ENCODE assay signal across 8 cellular contexts in genomic region chr9:83981126-83981871, GRCh38. TPM values are rescaled to one million over a fixed set of nuclear protein-coding genes. Genes with fewer than 3 reads are reported as not detected.
DNase-seq lines count a peak whose midpoint lies in the region; ATAC-seq, FAIRE-seq and TF ChIP-seq lines count a peak whose summit lies in the region.

No MANE protein-coding gene starts in this region.

- BruUV-seq in K562 (replicated peaks; lab: Mats Ljungman, UMichigan) = TSS peak; percentile 72

- H3K27me3 ChIP-seq in HAP-1 (ENCODE audit: low read depth) = no peaks in the 10 kb centered on the region
- no peaks in the 10 kb centered on the region for H3K27me3 ChIP-seq in NT2/D1 (ENCODE audit: insufficient read depth, insufficient read length)
- H3K27me3 ChIP-seq in K562 (ENCODE audit: control insufficient read depth in 2 of 2, insufficient read depth in 2 of 2, low read length in 2 of 2) = no peaks in the 10 kb centered on the region
- H3K27me3 ChIP-seq in small intestine (ENCODE audit: control insufficient read depth in 2 of 2, insufficient read depth in 2 of 2, low read length in 2 of 2) = no peaks in the 10 kb centered on the region

- H3K79me2 ChIP-seq in K562 (ENCODE audit: control insufficient read depth, insufficient read depth, low read length) = peaks cover 96% of the 10 kb centered on the region

- CTCF ChIA-PET in K562 (lab: Yijun Ruan, JAX; ENCODE audit: low intra/inter-chr PET ratio) = interaction anchor here (0.5 kb wide), 1 partner anchor 20 kb away, joined by 4 read pairs; no protein-coding TSS in a partner anchor

- H3K4me2 ChIP-seq in K562 (ENCODE audit: insufficient read depth, low read length) = peak overlapping the region; percentile 94

- H3K4me3 ChIP-seq in HAP-1 (peak overlapping the region; percentile 98), NT2/D1 (ENCODE audit: insufficient read length, low read depth) (peak overlapping the region; percentile 100), K562 (peak overlapping the region; percentile 74), iPS-18c (ENCODE audit: insufficient read depth, low read depth, low read length) (peak overlapping the region; percentile 99), small intestine (ENCODE audit: low read depth in 1 of 2, low read length in 2 of 2) (peak overlapping the region; percentile 80 to 88)

- H3K36me3 ChIP-seq in HAP-1 (replicated peaks) = peaks cover 39% of the 10 kb centered on the region
- H3K36me3 ChIP-seq in NT2/D1 (ENCODE audit: insufficient read depth, insufficient read length, low read length) = peaks cover 35% of the 10 kb centered on the region
- peaks cover 30% of the 10 kb centered on the region for H3K36me3 ChIP-seq in K562 (ENCODE audit: control insufficient read depth, insufficient read depth, low read length)
- H3K36me3 ChIP-seq in small intestine (ENCODE audit: control insufficient read depth in 2 of 2, insufficient read depth in 2 of 2, low read length in 2 of 2) = no peaks in the 10 kb centered on the region

- FAIRE-seq in K562 (lab: Jason Lieb, UNC) (peak; percentile 15), small intestine (lab: Jason Lieb, UNC) (no peak)

- intact Hi-C loops in K562 (cut with micrococcal nuclease) = loop anchor here (10.0 kb wide), 1 partner anchor 276 kb away; the partner anchor contains the start of gene UBQLN1

- ATAC-seq in K562 = peak; percentile 8
- no peak for ATAC-seq in GM19452 (IDR thresholded peaks at IDR 0.05; ENCODE audit: unreplicated experiment)
- ATAC-seq in omental fat pad (ENCODE audit: low FRiP score) = no peak

- no peak for TF ChIP-seq CTCF in K562 (IDR thresholded peaks at IDR 0.05 in 2 of 3, conservative IDR thresholded peaks at IDR 0.05 in 1 of 3; ENCODE audit: insufficient read depth in 2 of 3, low read depth in 1 of 3, low read length in 3 of 3)
- TF ChIP-seq CTCF in omental fat pad (IDR thresholded peaks at IDR 0.05) = no peak

- H2AFZ ChIP-seq in K562 (ENCODE audit: low read depth, low read length) = peak overlapping the region; percentile 92

- no peaks in the 10 kb centered on the region for H3K9me1 ChIP-seq in K562 (ENCODE audit: control insufficient read depth, insufficient read depth, low read length)

- H3K9me3 ChIP-seq in HAP-1 (no peaks in the 10 kb centered on the region), NT2/D1 (ENCODE audit: insufficient read depth, low read length) (no peaks in the 10 kb centered on the region), K562 (replicated peaks; ENCODE audit: control insufficient read depth, insufficient read depth, low read depth, low read length) (no peaks in the 10 kb centered on the region), iPS-18c (ENCODE audit: control insufficient read depth, insufficient read depth, low read length) (no peaks in the 10 kb centered on the region), small intestine (ENCODE audit: control insufficient read depth, low read depth) (no peaks in the 10 kb centered on the region)

- TF ChIP-seq POLR2A in K562 (conservative IDR thresholded peaks at IDR 0.05) = no peak

- POLR2A ChIA-PET in K562 (lab: Yijun Ruan, JAX) = interaction anchor here (0.6 to 1.8 kb wide), 12 partner anchors 10 to 272 kb away, joined by 3 to 16 read pairs (median 5); a partner anchor contains a TSS

- H3K27ac ChIP-seq in K562 (ENCODE audit: extremely low read depth, low read depth, low read length) (peak overlapping the region; percentile 100), small intestine (ENCODE audit: low read depth in 1 of 2, low read length in 1 of 2) (peak overlapping the region; percentile 81 to 100)

- H3K4me1 ChIP-seq in HAP-1 (peaks cover 30% of the 10 kb centered on the region), NT2/D1 (ENCODE audit: insufficient read depth, insufficient read length) (no peaks in the 10 kb centered on the region), K562 (replicated peaks in 1 of 2; ENCODE audit: control insufficient read depth in 2 of 2, insufficient read depth in 2 of 2, low read length in 2 of 2) (peaks cover 4 to 11% of the 10 kb centered on the region in 2 experiments; a peak in 1 of 5 replicates), small intestine (ENCODE audit: control insufficient read depth in 2 of 2, insufficient read depth in 1 of 2, low read depth in 1 of 2, low read length in 1 of 2) (peaks cover 0 to 3% of the 10 kb centered on the region in 2 donors)

- in situ Hi-C loops in HAP-1 (cut with MboI; ENCODE audit: low sequenced_read_pairs) (loop anchor here (10.0 kb wide), 1 partner anchor 194 kb away; no protein-coding TSS in a partner anchor), K562 (cut with MboI) (no loop called here)

- WGBS in K562 (ENCODE audit: insufficient coverage, low coverage, missing lambda C conversion rate) = 0% methylated on average over 29 of the region's 29 CpGs
- 0 to 1% (median 1%) methylated on average over 29 of the region's 29 CpGs for WGBS in small intestine, 3 donors

- no peak for TF ChIP-seq EP300 in K562 (IDR thresholded peaks at IDR 0.05; ENCODE audit: low read length)

- peaks cover 20% of the 10 kb centered on the region for H4K20me1 ChIP-seq in K562 (replicated peaks; ENCODE audit: control insufficient read depth, insufficient read depth, low read length)

- DNase-seq in DMS79 (lab: John Stamatoyannopoulos, UW) = peak; percentile 24
- DNase-seq in HAP-1 (ENCODE audit: low spot score in 2 of 2) = peak; percentile 76 to 80
- no peak for DNase-seq in NT2/D1 (ENCODE audit: low read depth, low spot score)
- DNase-seq in K562 (ENCODE audit: extremely low read depth in 1 of 4, low spot score in 3 of 4) = peak in 2 of 4 experiments; percentile 14 to 55
- DNase-seq in small intestine = peak; percentile 48
- no peak for DNase-seq in omental fat pad (ENCODE audit: low spot score)

- H3K9ac ChIP-seq in NT2/D1 (ENCODE audit: insufficient read length, low read depth) (peak overlapping the region; percentile 97), K562 (ENCODE audit: insufficient read depth in 1 of 2, low read depth in 2 of 2, low read length in 2 of 2) (peak overlapping the region; percentile 100)

- no peak for TF ChIP-seq RAD21 in K562 (CRISPR knock-in tag; conservative IDR thresholded peaks at IDR 0.05 in 1 of 2, IDR thresholded peaks at IDR 0.05 in 1 of 2)

TF ChIP-seq in K562, 482 proteins besides CTCF, POLR2A, EP300 and RAD21 (continues in another document):
- TF ChIP-seq ZNF764 (CRISPR knock-in tag; IDR thresholded peaks at IDR 0.05; ENCODE audit: low read depth) = no peak
- no peak for TF ChIP-seq SRF (CRISPR knock-in tag; IDR thresholded peaks at IDR 0.05)
- 0 out of 2 replicates have a peak, but pooled peaks have one; percentile 17 for TF ChIP-seq MTA3 (IDR thresholded peaks at IDR 0.05; ENCODE audit: borderline replicate concordance)
- peak in 1 of 2 experiments; percentile 43; a peak in 1 of 4 replicates for TF ChIP-seq HDAC1 (IDR thresholded peaks at IDR 0.05)

RNA-seq across cellular contexts. Expression of gene RMI1, which starts 0.7 kb away (rescaled TPM):
- 1.7 and 14.3 TPM in 2 replicates for total RNA-seq in K562 (2011; cell fraction: chromatin; rRNA removed; ENCODE audit: low replicate concordance)
- 1.2 and 2.0 TPM in 2 replicates for total RNA-seq in K562 (2011; cell fraction: nucleolus; rRNA removed)
- 3.2 and 4.4 TPM in 2 replicates for total RNA-seq in K562 (2011; cell fraction: nucleoplasm; rRNA removed)
- 3.0 and 3.2 TPM in 2 replicates for total RNA-seq in K562 (2014; rRNA removed)
- 16.7 and 19.3 TPM in 2 replicates for total RNA-seq in K562 (2014; rRNA removed; fragmentation: Illumina TruSeq; extraction: Trizol)
- 14.2 and 16.3 TPM in 2 replicates for total RNA-seq in K562 (2015; rRNA removed; fragmentation: Illumina TruSeq; extraction: Trizol)
- total RNA-seq in K562 (2021) = 14.6 and 15.7 TPM in 2 replicates
- 3.0 and 4.7 TPM in 2 replicates for polyA plus RNA-seq in K562 (2011; rRNA removed)
- polyA plus RNA-seq in K562 (2011; cell fraction: cytosol; rRNA removed) = 0.66 and 2.2 TPM in 2 replicates
- polyA plus RNA-seq in K562 (2011; cell fraction: nucleus; rRNA removed) = 1.6 and 2.4 TPM in 2 replicates
- 7.4 and 8.8 TPM in 2 replicates for polyA plus RNA-seq in K562 (2012)
- polyA plus RNA-seq in K562 (2014; fragmentation: Illumina TruSeq; extraction: Trizol) = 17.4 and 17.5 TPM in 2 replicates
- polyA plus RNA-seq in K562 (2014; fragmentation: Nextera tagmentation; extraction: Ambion mirVana) = 10 to 100 TPM in 1 of 2 experiments, 1 to 10 TPM in 1; 7.7 to 10.6 TPM
- 6.0 and 6.9 TPM in 2 replicates for polyA plus RNA-seq in K562 (2014; rRNA removed)
- polyA minus RNA-seq in K562 (2011; rRNA and poly(A)+ RNA removed) = 12.6 and 15.3 TPM in 2 replicates
- 6.6 and 9.7 TPM in 2 replicates for polyA minus RNA-seq in K562 (2011; cell fraction: cytosol; rRNA and poly(A)+ RNA removed)
- polyA minus RNA-seq in K562 (2011; cell fraction: nucleus; rRNA and poly(A)+ RNA removed) = 1.5 and 2.4 TPM in 2 replicates
- 1 to 10 TPM; 3.2 to 6.4 (median 5.4) TPM for polyA plus RNA-seq in small intestine
- total RNA-seq in omental fat pad = 1 to 10 TPM; 2.0 to 8.0 (median 2.3) TPM

RNA-seq across cellular contexts. Expression of gene HNRNPK, which starts 1.3 kb away (rescaled TPM):
- 356 and 598 TPM in 2 replicates for total RNA-seq in K562 (2011; cell fraction: chromatin; rRNA removed; ENCODE audit: low replicate concordance)
- total RNA-seq in K562 (2011; cell fraction: nucleolus; rRNA removed) = 228 and 233 TPM in 2 replicates
- total RNA-seq in K562 (2011; cell fraction: nucleoplasm; rRNA removed) = 308 and 408 TPM in 2 replicates
- total RNA-seq in K562 (2014; rRNA removed) (618 and 644 TPM in 2 replicates), K562 (2014; rRNA removed; fragmentation: Illumina TruSeq; extraction: Trizol) (459 and 532 TPM in 2 replicates), K562 (2015; rRNA removed; fragmentation: Illumina TruSeq; extraction: Trizol) (625 and 667 TPM in 2 replicates), K562 (2021) (505 and 531 TPM in 2 replicates), omental fat pad (100 to 1,000 TPM; 417 to 565 (median 429) TPM)
- polyA plus RNA-seq in K562 (2011; rRNA removed) (462 and 670 TPM in 2 replicates), K562 (2014; fragmentation: Illumina TruSeq; extraction: Trizol) (718 and 883 TPM in 2 replicates), K562 (2014; fragmentation: Nextera tagmentation; extraction: Ambion mirVana) (100 to 1,000 TPM; 224 to 434 TPM), K562 (2014; rRNA removed) (740 and 789 TPM in 2 replicates), small intestine (100 to 1,000 TPM; 257 to 356 (median 269) TPM)
- 427 and 490 TPM in 2 replicates for polyA plus RNA-seq in K562 (2011; cell fraction: cytosol; rRNA removed)
- polyA plus RNA-seq in K562 (2011; cell fraction: nucleus; rRNA removed) = 679 and 733 TPM in 2 replicates
- 428 and 630 TPM in 2 replicates for polyA plus RNA-seq in K562 (2012)
- polyA minus RNA-seq in K562 (2011; rRNA and poly(A)+ RNA removed) = 665 and 715 TPM in 2 replicates
- 333 and 409 TPM in 2 replicates for polyA minus RNA-seq in K562 (2011; cell fraction: cytosol; rRNA and poly(A)+ RNA removed)
- 447 and 633 TPM in 2 replicates for polyA minus RNA-seq in K562 (2011; cell fraction: nucleus; rRNA and poly(A)+ RNA removed)

Comparison
In these comparisons a context has a peak if more than half of its experiments do, and no peak if none do; other contexts are left out.
1. DNase-seq: peak in DMS79 (single experiment), HAP-1 (2 of 2) and small intestine (single experiment); none in NT2/D1 (single experiment) and omental fat pad (single experiment).
2. Peak in every context shown above with its lines, with median percentiles within 50 percentile points of each other: H3K4me3 ChIP-seq.